ENCODE assay signal across 7 cellular contexts in genomic region chr7:30284298-30285066, GRCh38.
A peak's percentile ranks its signal among the peaks of the same experiment; 100 is the strongest.
DNase-seq lines count a peak whose midpoint lies in the region; ATAC-seq, FAIRE-seq and TF ChIP-seq lines count a peak whose summit lies in the region.

ZNRF2 (plus strand) TSS chr7:30284597; CDS start chr7:30285358, 761 bp downstream.

- DNase-seq in GM18507 (ENCODE audit: extremely low spot score, insufficient read length, low read depth) (peak; percentile 94), NCI-H2029 (lab: John Stamatoyannopoulos, UW) (peak; percentile 99), T-helper 22 cell (ENCODE audit: low read depth) (peak; percentile 99), astrocyte of the hippocampus (ENCODE audit: low read depth, low spot score) (peak; percentile 99), hippocampal formation (lab: John Stamatoyannopoulos, UW) (peak; percentile 91), retinal pigment epithelial cell (ENCODE audit: low read depth) (peak; percentile 98)

- TF ChIP-seq CTCF in retinal pigment epithelial cell (conservative IDR thresholded peaks at IDR 0.05; ENCODE audit: low read depth, low read length) = peak; percentile 30

- peak within 1 kb of the TSS; percentile 80 for H3K4me3 ChIP-seq in retinal pigment epithelial cell (ENCODE audit: low read length)

- ATAC-seq in HG02981 (IDR thresholded peaks at IDR 0.05; ENCODE audit: unreplicated experiment) = peak; percentile 88

- peak; percentile 93 for FAIRE-seq in GM18507 (lab: Jason Lieb, UNC)

Comparison
In these comparisons a context has a peak if more than half of its experiments do, and no peak if none do; other contexts are left out.
1. Peak in every context shown above with its lines: DNase-seq, ATAC-seq and H3K4me3 ChIP-seq.